In genomic region chr3:139326707-139327106, GRCh38 we compare ENCODE assay signal across 1 cellular context.
TF ChIP-seq lines count a peak whose summit lies in the region.

No MANE protein-coding gene starts in this region.

TF ChIP-seq in K562, 482 proteins besides CTCF, POLR2A, EP300 and RAD21 (continued from another document):
- TF ChIP-seq ZBTB49 (CRISPR knock-in tag; IDR thresholded peaks at IDR 0.05; ENCODE audit: borderline replicate concordance) (no peak), L3MBTL2 (IDR thresholded peaks at IDR 0.05) (no peak), PTRF (tag; IDR thresholded peaks at IDR 0.05) (no peak), CAMTA2 (CRISPR knock-in tag; conservative IDR thresholded peaks at IDR 0.05) (no peak), SRSF3 (IDR thresholded peaks at IDR 0.05; ENCODE audit: insufficient read depth, low read length) (no peak), GTF2A2 (tag; IDR thresholded peaks at IDR 0.05) (no peak), NR2C2 (CRISPR knock-in tag; IDR thresholded peaks at IDR 0.05) (no peak), NR2C2 (tag; IDR thresholded peaks at IDR 0.05) (no peak), ZBTB17 (CRISPR knock-in tag; IDR thresholded peaks at IDR 0.05) (no peak)
